1 cellular context compared by ENCODE assay signal in genomic region chr2:86105252-86105968, GRCh38.
TF ChIP-seq lines count a peak whose summit lies in the region.

TSS of gene POLR1A (minus strand) at chr2:86105886. CDS start at chr2:86105776, 110 bp downstream.

TF ChIP-seq in HepG2, 621 proteins besides CTCF, POLR2A, EP300 and RAD21 (continued from another document and continues in another):
- TF ChIP-seq THRA (CRISPR knock-in tag; IDR thresholded peaks at IDR 0.05; ENCODE audit: borderline replicate concordance) (peak; percentile 58; the same call in 1 of the 2 replicates), BRF2 (CRISPR knock-in tag; IDR thresholded peaks at IDR 0.05) (no peak), PBX3 (CRISPR knock-in tag; IDR thresholded peaks at IDR 0.05; ENCODE audit: borderline replicate concordance) (no peak), ZNF569 (CRISPR knock-in tag; IDR thresholded peaks at IDR 0.05; ENCODE audit: borderline replicate concordance) (no peak), MIER2 (CRISPR knock-in tag; IDR thresholded peaks at IDR 0.05) (no peak), REXO4 (CRISPR knock-in tag; IDR thresholded peaks at IDR 0.05; ENCODE audit: borderline replicate concordance) (no peak), STAT5B (CRISPR knock-in tag; IDR thresholded peaks at IDR 0.05) (no peak), ZMYM4 (CRISPR knock-in tag; IDR thresholded peaks at IDR 0.05) (no peak), PAX8 (CRISPR knock-in tag; IDR thresholded peaks at IDR 0.05; ENCODE audit: borderline replicate concordance) (no peak), REPIN1 (CRISPR knock-in tag; IDR thresholded peaks at IDR 0.05; ENCODE audit: borderline replicate concordance, low read depth) (no peak; the same call in 1 of the 2 replicates), ZBTB8A (CRISPR knock-in tag; IDR thresholded peaks at IDR 0.05; ENCODE audit: borderline replicate concordance, low read depth) (no peak), ZNF629 (CRISPR knock-in tag; conservative IDR thresholded peaks at IDR 0.05) (no peak), ZNF530 (CRISPR knock-in tag; IDR thresholded peaks at IDR 0.05; ENCODE audit: low read depth) (no peak), SOX5 (CRISPR knock-in tag; IDR thresholded peaks at IDR 0.05; ENCODE audit: borderline replicate concordance) (0 out of 2 replicates have a peak, but pooled peaks have one; percentile 4), SAP130 (CRISPR knock-in tag; IDR thresholded peaks at IDR 0.05; ENCODE audit: low read depth) (peak; percentile 76), ZBTB43 (CRISPR knock-in tag; conservative IDR thresholded peaks at IDR 0.05) (no peak), RFX5 (IDR thresholded peaks at IDR 0.05; ENCODE audit: low read depth, low read length) (no peak), ZBTB49 (CRISPR knock-in tag; IDR thresholded peaks at IDR 0.05; ENCODE audit: borderline replicate concordance) (no peak), ATF5 (CRISPR knock-in tag; IDR thresholded peaks at IDR 0.05; ENCODE audit: low read depth) (no peak), ZNF296 (CRISPR knock-in tag; conservative IDR thresholded peaks at IDR 0.05) (no peak), ISX (CRISPR knock-in tag; conservative IDR thresholded peaks at IDR 0.05) (no peak), NFE2L2 (IDR thresholded peaks at IDR 0.05; ENCODE audit: low read length) (no peak), MXD1 (CRISPR knock-in tag; IDR thresholded peaks at IDR 0.05) (no peak), REL (CRISPR knock-in tag; conservative IDR thresholded peaks at IDR 0.05) (no peak), DRAP1 (CRISPR knock-in tag; IDR thresholded peaks at IDR 0.05) (no peak), ZNF674 (CRISPR knock-in tag; IDR thresholded peaks at IDR 0.05; ENCODE audit: low read depth) (no peak), HNF4G (IDR thresholded peaks at IDR 0.05; ENCODE audit: borderline replicate concordance, low read depth, low read length) (no peak; the same call in 1 of the 2 replicates), HNF4G (CRISPR knock-in tag; IDR thresholded peaks at IDR 0.05; ENCODE audit: borderline replicate concordance, low read depth) (no peak), ELF4 (CRISPR knock-in tag; IDR thresholded peaks at IDR 0.05; ENCODE audit: borderline replicate concordance) (no peak), RARA (CRISPR knock-in tag; IDR thresholded peaks at IDR 0.05) (no peak), ZNF660 (CRISPR knock-in tag; IDR thresholded peaks at IDR 0.05; ENCODE audit: borderline replicate concordance, low read depth) (no peak), SKIL (CRISPR knock-in tag; IDR thresholded peaks at IDR 0.05; ENCODE audit: borderline replicate concordance) (no peak), DR1 (CRISPR knock-in tag; IDR thresholded peaks at IDR 0.05) (no peak; the same call in 1 of the 2 replicates), POLR2AphosphoS5 (IDR thresholded peaks at IDR 0.05; ENCODE audit: low read depth, low read length) (no peak; the same call in 1 of the 2 replicates), ZSCAN9 (CRISPR knock-in tag; IDR thresholded peaks at IDR 0.05; ENCODE audit: borderline replicate concordance) (0 out of 2 replicates have a peak, but pooled peaks have one; percentile 16), SMYD3 (CRISPR knock-in tag; IDR thresholded peaks at IDR 0.05) (0 out of 2 replicates have a peak, but pooled peaks have one; percentile 10), ZNF432 (CRISPR knock-in tag; IDR thresholded peaks at IDR 0.05; ENCODE audit: borderline replicate concordance) (no peak), FIP1L1 (IDR thresholded peaks at IDR 0.05; ENCODE audit: borderline replicate concordance, insufficient read depth, low read depth, low read length) (no peak), ZNF749 (CRISPR knock-in tag; IDR thresholded peaks at IDR 0.05; ENCODE audit: borderline replicate concordance) (no peak), ZNF782 (CRISPR knock-in tag; IDR thresholded peaks at IDR 0.05; ENCODE audit: borderline replicate concordance) (no peak), MATR3 (CRISPR knock-in tag; IDR thresholded peaks at IDR 0.05) (no peak), FOXA1 (IDR thresholded peaks at IDR 0.05) (no peak), FOXA1 (CRISPR knock-in tag; IDR thresholded peaks at IDR 0.05) (no peak), ZNF224 (CRISPR knock-in tag; IDR thresholded peaks at IDR 0.05) (no peak), AHDC1 (CRISPR knock-in tag; IDR thresholded peaks at IDR 0.05; ENCODE audit: borderline replicate concordance) (peak; percentile 33; the same call in 1 of the 2 replicates), PBX2 (CRISPR knock-in tag; IDR thresholded peaks at IDR 0.05) (no peak)
